Comparison of ENCODE assay signal across 16 cellular contexts in the genomic region with DNA sequence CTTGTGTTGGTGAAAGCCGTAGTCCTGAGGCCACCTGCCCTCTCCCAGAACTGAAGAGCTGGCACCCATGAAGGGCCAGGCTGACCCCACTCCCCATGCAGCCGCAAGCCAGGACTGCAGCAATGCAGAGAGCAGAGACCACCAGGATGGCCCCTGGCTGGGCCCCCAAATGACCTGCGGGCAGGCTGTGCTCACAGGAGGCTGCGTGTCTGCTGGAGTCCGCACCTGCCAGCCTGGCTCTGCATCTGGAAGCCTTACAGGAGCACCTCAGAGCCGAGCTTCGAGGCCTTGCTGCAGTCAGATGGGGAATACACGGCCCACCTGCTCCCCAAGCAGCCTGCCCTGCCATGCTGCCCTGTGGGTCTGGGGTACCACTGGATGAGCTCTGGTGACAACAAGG.
A peak's percentile ranks its signal among the peaks of the same experiment; 100 is the strongest.
DNase-seq lines count a peak whose midpoint lies in the region; ATAC-seq and TF ChIP-seq lines count a peak whose summit lies in the region.
"Had no signal": no experiment of that assay in that cellular context is flagged by ENCODE, and none has a peak within 500 bp of the region (broad histone marks: within the 10 kb centered on the region; RNA-seq: fewer than 3 reads in every experiment).

No MANE protein-coding gene starts in this region.

- H3K4me3 ChIP-seq in heart right ventricle (no peak overlapping the region), SU-DHL-6 (ENCODE audit: insufficient read depth, low read length, poor library complexity, severe bottlenecking) (peak overlapping the region; percentile 37), thyroid gland (replicated peaks in 1 of 3) (no peak overlapping the region)
- H3K4me3 ChIP-seq: gastroesophageal sphincter, prostate gland had no signal

- no peak for TF ChIP-seq POLR2A in thyroid gland (IDR thresholded peaks at IDR 0.05)

- no peaks in the 10 kb centered on the region for H3K9me2 ChIP-seq in SU-DHL-6 (replicated peaks; ENCODE audit: insufficient read depth, low read length)
- H3K9me2 ChIP-seq: SK-N-SH had no signal

- H2AFZ ChIP-seq in SU-DHL-6 (ENCODE audit: low read depth, low read length, severe bottlenecking): peak overlapping the region; percentile 37

- peak overlapping the region in 1 of 10 donors; percentile 66 for H3K27ac ChIP-seq in heart right ventricle
- peak overlapping the region; percentile 99 for H3K27ac ChIP-seq in SU-DHL-6 (ENCODE audit: low read depth, low read length)
- H3K27ac ChIP-seq in thyroid gland: no peak overlapping the region
- H3K27ac ChIP-seq: gastroesophageal sphincter, prostate gland had no signal

- peaks cover 0 to 11% (median 0%) of the 10 kb centered on the region in 9 donors for H3K4me1 ChIP-seq in heart right ventricle
- no peaks in the 10 kb centered on the region for H3K4me1 ChIP-seq in thyroid gland
- H3K4me1 ChIP-seq: gastroesophageal sphincter, prostate gland had no signal

- H3K9ac ChIP-seq in SU-DHL-6 (ENCODE audit: low read length): peak overlapping the region; percentile 65
- H3K9ac ChIP-seq: SK-N-SH had no signal

- no peak for ATAC-seq in Right ventricle myocardium inferior
- ATAC-seq in heart right ventricle: no peak
- no peak for ATAC-seq in HG03025 (IDR thresholded peaks at IDR 0.05; ENCODE audit: low FRiP score, unreplicated experiment)
- ATAC-seq: gastroesophageal sphincter; naive thymus-derived CD8-positive, alpha-beta T cell had no signal

- no peaks in the 10 kb centered on the region for H3K79me2 ChIP-seq in SU-DHL-6 (ENCODE audit: insufficient read depth, low read length)

- no peaks in the 10 kb centered on the region for H3K36me3 ChIP-seq in heart right ventricle
- H3K36me3 ChIP-seq in SU-DHL-6 (ENCODE audit: low read length): no peaks in the 10 kb centered on the region
- no peaks in the 10 kb centered on the region for H3K36me3 ChIP-seq in thyroid gland
- H3K36me3 ChIP-seq: gastroesophageal sphincter, Peyer's patch, prostate gland had no signal

- H4K20me1 ChIP-seq in SU-DHL-6 (ENCODE audit: low read depth, low read length): no peaks in the 10 kb centered on the region

- DNase-seq in Right ventricle myocardium inferior (ENCODE audit: missing footprints): peak; percentile 45
- DNase-seq in heart right ventricle: no peak
- peak; percentile 67 for DNase-seq in mesenteric fat pad (ENCODE audit: low spot score)
- no peak for DNase-seq in thyroid gland
- DNase-seq in iPS-NIHi11 (ENCODE audit: low spot score): no peak
- DNase-seq in NCI-H1694 (lab: John Stamatoyannopoulos, UW): no peak
- DNase-seq: activated gamma-delta T cell treated with Interleukin-2 at 50 U/mL for 16 hours, NCI-H2029 treated with DMSO at 0.1 percent for 48 hours, NCI-H526 treated with DMSO at 0.1 percent for 48 hours, SK-N-SH had no signal

- peaks cover 0 to 72% (median 51%) of the 10 kb centered on the region in 7 donors for H3K27me3 ChIP-seq in heart right ventricle
- H3K27me3 ChIP-seq in SU-DHL-6 (ENCODE audit: low read length): no peaks in the 10 kb centered on the region
- no peaks in the 10 kb centered on the region for H3K27me3 ChIP-seq in thyroid gland
- H3K27me3 ChIP-seq: Peyer's patch had no signal

- H3F3A ChIP-seq in SU-DHL-6 (ENCODE audit: insufficient read depth): peaks cover 31% of the 10 kb centered on the region

- intact Hi-C loops in Right ventricle myocardium inferior (cut with DNase I) (no loop called here), heart right ventricle (cut with DNase I) (no loop called here), thyroid gland (cut with DNase I) (no loop called here)

- WGBS in heart right ventricle, 2 donors: 79% methylated on average over 8 of the region's 8 CpGs
- 82 to 87% methylated on average over 4 of the region's 8 CpGs for WGBS in thyroid gland, 2 donors

- H3K4me2 ChIP-seq in SU-DHL-6 (ENCODE audit: low read depth, low read length, poor library complexity, severe bottlenecking): peak overlapping the region; percentile 79
- H3K4me2 ChIP-seq: SK-N-SH had no signal

- H3K9me3 ChIP-seq in heart right ventricle (no peaks in the 10 kb centered on the region), SU-DHL-6 (ENCODE audit: insufficient read depth, low read length) (no peaks in the 10 kb centered on the region), thyroid gland (no peaks in the 10 kb centered on the region)
- H3K9me3 ChIP-seq: gastroesophageal sphincter, Peyer's patch, prostate gland, SK-N-SH had no signal

- TF ChIP-seq CTCF in heart right ventricle (IDR thresholded peaks at IDR 0.05) (no peak), SU-DHL-6 (IDR thresholded peaks at IDR 0.05; ENCODE audit: insufficient read depth, low read length, poor library complexity, severe bottlenecking) (no peak), thyroid gland (IDR thresholded peaks at IDR 0.05) (no peak)

Comparison
In these comparisons a context has a peak if more than half of its experiments do, and no peak if none do; other contexts are left out.
1. DNase-seq: peak in Right ventricle myocardium inferior (single experiment) and mesenteric fat pad (single experiment); none in heart right ventricle (0 of 2), thyroid gland (0 of 2), iPS-NIHi11 (single experiment) and NCI-H1694 (single experiment).